1 cellular context compared by ENCODE assay signal in the genomic region with DNA sequence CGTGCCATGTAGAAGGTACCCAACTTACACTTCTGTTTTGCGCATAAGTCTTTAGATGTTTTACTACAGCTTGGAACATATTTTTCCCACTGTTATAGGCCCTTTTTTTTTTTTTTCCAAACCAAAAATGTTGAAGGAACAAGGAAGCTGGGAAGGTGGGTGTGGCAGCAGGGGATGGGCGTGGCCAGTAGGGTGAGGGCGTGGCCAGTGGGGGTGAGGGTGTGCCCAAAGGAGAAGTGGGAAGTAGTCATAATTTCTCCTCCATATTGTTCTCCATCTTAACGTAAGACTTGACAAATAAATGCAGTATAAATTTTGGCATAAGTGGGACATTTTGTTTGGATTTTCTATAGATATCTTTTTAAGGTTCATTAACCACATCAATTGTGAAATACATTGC.
TF ChIP-seq lines count a peak whose summit lies in the region.

No MANE protein-coding gene starts in this region.

TF ChIP-seq in IMR-90, 13 proteins besides CTCF, POLR2A, EP300 and RAD21:
- TF ChIP-seq RFX5 (IDR thresholded peaks at IDR 0.05; ENCODE audit: low read depth, low read length) = no peak
- no peak for TF ChIP-seq SMC3 (IDR thresholded peaks at IDR 0.05; ENCODE audit: low read depth, low read length)
- TF ChIP-seq MXI1 (IDR thresholded peaks at IDR 0.05; ENCODE audit: borderline replicate concordance, low read depth, low read length) = no peak
